ENCODE assay signal across 29 cellular contexts in genomic region chr3:144966560-144966959, GRCh38.
"Had no signal": no experiment of that assay in that cellular context is flagged by ENCODE, and none has a peak within 500 bp of the region (broad histone marks: within the 10 kb centered on the region; RNA-seq: fewer than 3 reads in every experiment).

No MANE protein-coding gene starts in this region.

- DNase-seq: Karpas-422, Kasumi-1, MG63, MM.1S, MV-4-11, NCI-H1048, NCI-H1092, NCI-H1092 treated with DMSO at 0.1 percent for 48 hours, NCI-H1105, NCI-H1105 treated with DMSO at 0.1 percent for 48 hours, NCI-H1417, NCI-H1417 treated with DMSO at 0.1 percent for 48 hours, NCI-H1436, NCI-H1436 treated with DMSO at 0.1 percent for 48 hours, NCI-H146, NCI-H187, NCI-H187 treated with DMSO at 0.1 percent for 48 hours, NCI-H1930, NCI-H2029, NCI-H2029 treated with DMSO at 0.1 percent for 48 hours, NCI-H2081, NCI-H2081 treated with DMSO at 0.1 percent for 48 hours, NCI-H2107, NCI-H2171, NCI-H2227 treated with DMSO at 0.1 percent for 48 hours, NCI-H226, NCI-H345, NCI-H510A, NCI-H510A treated with DMSO at 0.1 percent for 48 hours had no signal

- H3K9me3 ChIP-seq: MG63 had no signal

- H3K36me3 ChIP-seq: MG63 had no signal

- H3K27me3 ChIP-seq: MG63 had no signal

- H3K4me3 ChIP-seq: MG63 had no signal
